In genomic region chr20:53623454-53624206, GRCh38 we compare ENCODE assay signal across 8 cellular contexts. TPM values are rescaled to one million over a fixed set of nuclear protein-coding genes. Genes with fewer than 3 reads are reported as not detected.
DNase-seq lines count a peak whose midpoint lies in the region; ATAC-seq and TF ChIP-seq lines count a peak whose summit lies in the region.

No MANE protein-coding gene starts in this region.

- no peaks in the 10 kb centered on the region for H3K36me3 Mint-ChIP-seq in nephron (ENCODE audit: low read depth)

- no peaks in the 10 kb centered on the region for H3K27me3 Mint-ChIP-seq in nephron (ENCODE audit: low read depth)

- H3K4me1 Mint-ChIP-seq in nephron: peaks cover 36% of the 10 kb centered on the region

- peak overlapping the region; percentile 78 to 83 (median 81) for H3K4me3 Mint-ChIP-seq in nephron

- peak; percentile 27 for DNase-seq in GM12864 (ENCODE audit: low read depth)
- peak; percentile 76 for DNase-seq in NOMO-1 treated with DMSO at 0.1 percent for 48 hours (lab: John Stamatoyannopoulos, UW; ENCODE audit: unreplicated experiment)
- peak; percentile 14 to 16 for DNase-seq in activated T-helper 1 cell treated with anti-CD3 and anti-CD28 coated beads, Interleukin-2, amount 50 U/mL, for 16 hours (ENCODE audit: low read depth in 1 of 2, low spot score in 1 of 2)
- peak; percentile 82 for DNase-seq in fibroblast of villous mesenchyme (ENCODE audit: low read depth)
- DNase-seq in ureter (ENCODE audit: low spot score): peak; percentile 62

- TF ChIP-seq CTCF in GM12864 (IDR thresholded peaks at IDR 0.05; ENCODE audit: low read depth, low read length, missing control alignments): no peak
- TF ChIP-seq CTCF in fibroblast of villous mesenchyme (IDR thresholded peaks at IDR 0.05; ENCODE audit: insufficient read depth, low read depth, low read length): no peak
- TF ChIP-seq CTCF in nephron (IDR thresholded peaks at IDR 0.05; ENCODE audit: unreplicated experiment in 3 of 3): no peak

- peak overlapping the region; percentile 98 to 99 (median 98) for H3K27ac Mint-ChIP-seq in nephron

- no peaks in the 10 kb centered on the region for H3K9me3 Mint-ChIP-seq in nephron

- peak; percentile 44 for ATAC-seq in HG02884 (IDR thresholded peaks at IDR 0.05; ENCODE audit: unreplicated experiment)
- ATAC-seq in HG03571 (IDR thresholded peaks at IDR 0.05; ENCODE audit: unreplicated experiment): no peak

- peak overlapping the region; percentile 41; the same call in 1 of the 2 replicates for H3K4me3 ChIP-seq in GM12864 (ENCODE audit: low read depth, low read length)
- peak overlapping the region; percentile 44 for H3K4me3 ChIP-seq in fibroblast of villous mesenchyme (ENCODE audit: low read depth, low read length)

RNA-seq across cellular contexts. Expression of gene ZNF217, which starts 30.0 kb away (rescaled TPM):
- total RNA-seq in fibroblast of villous mesenchyme: 20.3 and 22.9 TPM in 2 replicates
- total RNA-seq in ureter: 80.7 TPM

Comparison
In these comparisons a context has a peak if more than half of its experiments do, and no peak if none do; other contexts are left out.
1. DNase-seq: peak in every context shown above with its lines; median percentile 82 in fibroblast of villous mesenchyme; 76 in NOMO-1 treated with DMSO at 0.1 percent for 48 hours; 62 in ureter; 27 in GM12864; 15 in activated T-helper 1 cell treated with anti-CD3 and anti-CD28 coated beads, Interleukin-2, amount 50 U/mL, for 16 hours.